Comparison of ENCODE assay signal across 8 cellular contexts in the genomic region with DNA sequence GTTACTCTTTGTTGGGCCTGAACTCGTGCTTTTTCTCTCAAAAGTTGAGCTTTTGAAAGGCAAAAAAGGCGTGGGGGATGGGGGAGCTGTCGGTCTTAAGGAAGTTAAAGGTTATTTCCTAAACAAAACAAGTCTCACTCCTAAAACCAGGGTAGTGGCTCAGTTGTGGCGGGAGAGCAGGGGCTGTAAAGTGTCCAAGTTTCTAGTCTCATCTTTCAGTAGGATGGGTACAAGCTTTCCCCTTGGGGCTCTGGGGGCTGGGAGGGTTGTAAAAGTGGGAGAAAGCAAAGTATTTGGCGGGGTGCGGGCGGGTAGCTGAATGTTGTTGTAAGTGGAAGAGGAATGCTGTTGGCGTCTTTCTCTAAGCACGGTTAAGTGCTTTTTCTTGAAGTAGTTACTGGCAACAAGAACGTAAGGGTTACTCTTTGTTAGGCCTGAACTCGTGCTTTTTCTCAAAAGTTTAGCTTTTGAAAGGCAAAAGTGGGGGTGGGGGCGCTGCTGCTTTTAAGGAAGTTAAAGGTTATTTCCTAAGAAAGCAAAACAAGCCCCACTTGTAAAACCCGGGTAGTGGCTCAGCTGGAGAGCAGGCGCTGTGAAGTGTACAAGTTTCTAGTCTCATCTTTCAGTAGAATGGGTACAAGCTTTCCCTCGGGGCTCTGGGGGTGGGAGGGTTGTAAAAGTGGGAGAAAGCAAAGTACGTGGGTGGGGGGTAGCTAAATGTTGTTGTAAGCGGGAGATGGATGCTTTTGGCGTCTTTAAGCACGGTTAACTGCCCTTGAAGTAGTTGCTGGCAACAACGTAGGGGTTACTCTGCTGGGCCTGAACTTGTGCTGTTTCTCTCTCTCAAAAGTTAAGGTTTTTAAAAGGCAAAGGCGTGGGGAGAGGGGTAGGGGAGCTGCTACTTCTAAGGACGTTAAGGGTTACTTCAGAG. TPM values are rescaled to one million over a fixed set of nuclear protein-coding genes. Genes with fewer than 3 reads are reported as not detected.
DNase-seq lines count a peak whose midpoint lies in the region; ATAC-seq and TF ChIP-seq lines count a peak whose summit lies in the region.

No MANE protein-coding gene starts in this region.

- ATAC-seq in HG03095 (IDR thresholded peaks at IDR 0.05; ENCODE audit: unreplicated experiment) (peak; percentile 33), HG03378 (IDR thresholded peaks at IDR 0.05; ENCODE audit: unreplicated experiment) (no peak), GM19467 (IDR thresholded peaks at IDR 0.05; ENCODE audit: unreplicated experiment) (no peak)

- H3K27ac ChIP-seq in epithelial cell of prostate = peak overlapping the region; percentile 96

- peak; percentile 49 to 54 for DNase-seq in activated CD4-positive, alpha-beta T cell treated with anti-CD3 and anti-CD28 coated beads for 4 hours
- DNase-seq in epithelial cell of prostate (ENCODE audit: low read depth, low spot score) (no peak), neural crest cell (ENCODE audit: low read depth, low spot score) (no peak), G401 (ENCODE audit: low spot score) (no peak)

- H3K9ac ChIP-seq in ES-I3 (ENCODE audit: low read depth, low read length) = peak overlapping the region; percentile 78

- H3K4me1 ChIP-seq in ES-I3 (ENCODE audit: insufficient read depth, low read length) = peaks cover 17% of the 10 kb centered on the region

- H3K4me3 Mint-ChIP-seq in neural crest cell = peak overlapping the region; percentile 93

- peaks cover 28% of the 10 kb centered on the region for H3K36me3 ChIP-seq in ES-I3 (ENCODE audit: insufficient read depth, low read length)

- H3K4me1 Mint-ChIP-seq in neural crest cell = peaks cover 34% of the 10 kb centered on the region

- no peaks in the 10 kb centered on the region for H3K9me3 ChIP-seq in ES-I3 (ENCODE audit: control insufficient read depth, insufficient read depth, low read length)

- in situ Hi-C loops in G401 (cut with HindIII; ENCODE audit: low sequenced_read_pairs) = no loop called here

- H3K9me3 Mint-ChIP-seq in neural crest cell = no peaks in the 10 kb centered on the region

- no peaks in the 10 kb centered on the region for H3K27me3 Mint-ChIP-seq in neural crest cell (ENCODE audit: low read depth)

- peak overlapping the region; percentile 98 for H3K27ac Mint-ChIP-seq in neural crest cell (ENCODE audit: unreplicated experiment)

- peaks cover 4% of the 10 kb centered on the region for H3K36me3 Mint-ChIP-seq in neural crest cell (ENCODE audit: low read depth)

- TF ChIP-seq CTCF in neural crest cell (conservative IDR thresholded peaks at IDR 0.05) = no peak

RNA-seq across cellular contexts. Expression of a gene that starts 1.1 kb away (rescaled TPM):
- total RNA-seq in neural crest cell = 154 and 155 TPM in 2 replicates
- 300 and 383 TPM in 2 replicates for total RNA-seq in G401 (2014; rRNA removed; shearing (Covaris generic))

Comparison
In these comparisons a context has a peak if more than half of its experiments do, and no peak if none do; other contexts are left out.
1. DNase-seq: peak in activated CD4-positive, alpha-beta T cell treated with anti-CD3 and anti-CD28 coated beads for 4 hours (2 of 2); none in epithelial cell of prostate (single experiment), neural crest cell (single experiment) and G401 (single experiment).